1 cellular context compared by ENCODE assay signal in the genomic region with DNA sequence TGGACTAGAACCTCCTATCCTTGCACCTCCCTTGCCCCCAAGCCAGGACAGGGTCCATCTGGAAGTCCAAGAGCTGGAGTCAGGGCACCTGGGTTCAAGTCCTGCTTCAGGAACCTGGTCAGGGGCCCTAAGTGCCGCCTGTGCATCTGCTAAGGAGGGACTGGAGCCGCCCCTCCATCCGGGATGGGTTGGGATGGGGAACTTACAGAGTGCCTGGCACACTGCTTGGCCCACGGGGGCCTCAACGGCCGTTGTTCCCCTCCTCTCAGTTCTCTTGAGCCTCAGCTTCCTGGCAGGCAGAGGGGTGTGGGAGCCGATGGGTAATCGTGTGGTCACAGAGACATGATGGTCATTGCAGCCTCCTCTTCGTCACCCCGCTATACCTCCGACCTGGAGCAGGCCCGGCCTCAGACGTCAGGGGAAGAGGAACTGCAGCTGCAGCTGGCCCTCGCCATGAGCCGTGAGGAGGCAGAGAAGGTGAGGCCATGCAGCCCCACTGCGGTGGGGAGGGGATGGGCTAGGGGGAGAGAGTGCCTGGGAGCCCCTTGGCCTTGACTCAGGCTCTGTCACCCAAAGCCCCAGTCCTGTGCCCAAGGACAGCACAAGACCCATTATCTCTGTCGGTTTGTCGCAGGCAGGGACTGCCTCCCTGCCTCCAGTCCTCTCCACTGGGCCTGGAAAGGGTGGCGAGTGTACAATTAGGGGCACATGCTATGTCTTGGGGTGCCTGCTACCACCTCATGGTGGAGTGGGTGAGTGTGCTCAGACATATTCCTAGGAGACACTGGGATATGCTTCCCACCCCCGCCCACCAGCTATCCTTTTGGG.
TF ChIP-seq lines count a peak whose summit lies in the region.

No MANE protein-coding gene starts in this region.

TF ChIP-seq in HepG2, 621 proteins besides CTCF, POLR2A, EP300 and RAD21 (continues in another document):
- TF ChIP-seq BCL3 (CRISPR knock-in tag; IDR thresholded peaks at IDR 0.05): peak; percentile 53
- peak; percentile 64; the same call in 1 of the 2 replicates for TF ChIP-seq DZIP1 (CRISPR knock-in tag; IDR thresholded peaks at IDR 0.05)
- TF ChIP-seq ARNT2 (CRISPR knock-in tag; IDR thresholded peaks at IDR 0.05; ENCODE audit: low read depth): no peak
- no peak for TF ChIP-seq ZNF530 (CRISPR knock-in tag; IDR thresholded peaks at IDR 0.05; ENCODE audit: low read depth)
- TF ChIP-seq ZNF407 (CRISPR knock-in tag; IDR thresholded peaks at IDR 0.05; ENCODE audit: not compliant biosample characterization): peak; percentile 71
- TF ChIP-seq ZHX1 (CRISPR knock-in tag; IDR thresholded peaks at IDR 0.05; ENCODE audit: low read depth): 0 out of 2 replicates have a peak, but pooled peaks have one; percentile 21
- TF ChIP-seq, protein P1, sequence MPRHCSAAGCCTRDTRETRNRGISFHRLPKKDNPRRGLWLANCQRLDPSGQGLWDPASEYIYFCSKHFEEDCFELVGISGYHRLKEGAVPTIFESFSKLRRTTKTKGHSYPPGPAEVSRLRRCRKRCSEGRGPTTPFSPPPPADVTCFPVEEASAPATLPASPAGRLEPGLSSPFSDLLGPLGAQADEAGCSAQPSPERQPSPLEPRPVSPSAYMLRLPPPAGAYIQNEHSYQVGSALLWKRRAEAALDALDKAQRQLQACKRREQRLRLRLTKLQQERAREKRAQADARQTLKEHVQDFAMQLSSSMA (CRISPR knock-in tag; IDR thresholded peaks at IDR 0.05): 0 out of 2 replicates have a peak, but pooled peaks have one; percentile 45
- TF ChIP-seq, protein P2, sequence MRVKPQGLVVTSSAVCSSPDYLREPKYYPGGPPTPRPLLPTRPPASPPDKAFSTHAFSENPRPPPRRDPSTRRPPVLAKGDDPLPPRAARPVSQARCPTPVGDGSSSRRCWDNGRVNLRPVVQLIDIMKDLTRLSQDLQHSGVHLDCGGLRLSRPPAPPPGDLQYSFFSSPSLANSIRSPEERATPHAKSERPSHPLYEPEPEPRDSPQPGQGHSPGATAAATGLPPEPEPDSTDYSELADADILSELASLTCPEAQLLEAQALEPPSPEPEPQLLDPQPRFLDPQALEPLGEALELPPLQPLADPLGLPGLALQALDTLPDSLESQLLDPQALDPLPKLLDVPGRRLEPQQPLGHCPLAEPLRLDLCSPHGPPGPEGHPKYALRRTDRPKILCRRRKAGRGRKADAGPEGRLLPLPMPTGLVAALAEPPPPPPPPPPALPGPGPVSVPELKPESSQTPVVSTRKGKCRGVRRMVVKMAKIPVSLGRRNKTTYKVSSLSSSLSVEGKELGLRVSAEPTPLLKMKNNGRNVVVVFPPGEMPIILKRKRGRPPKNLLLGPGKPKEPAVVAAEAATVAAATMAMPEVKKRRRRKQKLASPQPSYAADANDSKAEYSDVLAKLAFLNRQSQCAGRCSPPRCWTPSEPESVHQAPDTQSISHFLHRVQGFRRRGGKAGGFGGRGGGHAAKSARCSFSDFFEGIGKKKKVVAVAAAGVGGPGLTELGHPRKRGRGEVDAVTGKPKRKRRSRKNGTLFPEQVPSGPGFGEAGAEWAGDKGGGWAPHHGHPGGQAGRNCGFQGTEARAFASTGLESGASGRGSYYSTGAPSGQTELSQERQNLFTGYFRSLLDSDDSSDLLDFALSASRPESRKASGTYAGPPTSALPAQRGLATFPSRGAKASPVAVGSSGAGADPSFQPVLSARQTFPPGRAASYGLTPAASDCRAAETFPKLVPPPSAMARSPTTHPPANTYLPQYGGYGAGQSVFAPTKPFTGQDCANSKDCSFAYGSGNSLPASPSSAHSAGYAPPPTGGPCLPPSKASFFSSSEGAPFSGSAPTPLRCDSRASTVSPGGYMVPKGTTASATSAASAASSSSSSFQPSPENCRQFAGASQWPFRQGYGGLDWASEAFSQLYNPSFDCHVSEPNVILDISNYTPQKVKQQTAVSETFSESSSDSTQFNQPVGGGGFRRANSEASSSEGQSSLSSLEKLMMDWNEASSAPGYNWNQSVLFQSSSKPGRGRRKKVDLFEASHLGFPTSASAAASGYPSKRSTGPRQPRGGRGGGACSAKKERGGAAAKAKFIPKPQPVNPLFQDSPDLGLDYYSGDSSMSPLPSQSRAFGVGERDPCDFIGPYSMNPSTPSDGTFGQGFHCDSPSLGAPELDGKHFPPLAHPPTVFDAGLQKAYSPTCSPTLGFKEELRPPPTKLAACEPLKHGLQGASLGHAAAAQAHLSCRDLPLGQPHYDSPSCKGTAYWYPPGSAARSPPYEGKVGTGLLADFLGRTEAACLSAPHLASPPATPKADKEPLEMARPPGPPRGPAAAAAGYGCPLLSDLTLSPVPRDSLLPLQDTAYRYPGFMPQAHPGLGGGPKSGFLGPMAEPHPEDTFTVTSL (CRISPR knock-in tag; IDR thresholded peaks at IDR 0.05; ENCODE audit: borderline replicate concordance): no peak
- TF ChIP-seq ZNF441 (CRISPR knock-in tag; IDR thresholded peaks at IDR 0.05; ENCODE audit: borderline replicate concordance): 0 out of 2 replicates have a peak, but pooled peaks have one; percentile 0
- TF ChIP-seq ZNF44 (CRISPR knock-in tag; IDR thresholded peaks at IDR 0.05): peak; percentile 4; the same call in 1 of the 2 replicates
- TF ChIP-seq ARNTL (CRISPR knock-in tag; IDR thresholded peaks at IDR 0.05): 0 out of 2 replicates have a peak, but pooled peaks have one; percentile 22
- TF ChIP-seq ZNF768 (CRISPR knock-in tag; IDR thresholded peaks at IDR 0.05): peak; percentile 9; the same call in 1 of the 2 replicates
- TF ChIP-seq HIVEP1 (CRISPR knock-in tag; IDR thresholded peaks at IDR 0.05): peak; percentile 39; the same call in 1 of the 2 replicates
- TF ChIP-seq PTBP1 (IDR thresholded peaks at IDR 0.05; ENCODE audit: low read depth, low read length, poor library complexity, severe bottlenecking): no peak
- TF ChIP-seq ZNF879 (CRISPR knock-in tag; IDR thresholded peaks at IDR 0.05): 0 out of 2 replicates have a peak, but pooled peaks have one; percentile 42
- no peak for TF ChIP-seq HMG20B (CRISPR knock-in tag; conservative IDR thresholded peaks at IDR 0.05)
- peak; percentile 15; the same call in 1 of the 2 replicates for TF ChIP-seq ZC3H13 (CRISPR knock-in tag; IDR thresholded peaks at IDR 0.05)
- TF ChIP-seq DPF2 (CRISPR knock-in tag; IDR thresholded peaks at IDR 0.05; ENCODE audit: borderline replicate concordance, low read depth): peak; percentile 50; the same call in 1 of the 2 replicates
- TF ChIP-seq JUND (CRISPR knock-in tag; IDR thresholded peaks at IDR 0.05): no peak
- TF ChIP-seq NFKBIZ (CRISPR knock-in tag; IDR thresholded peaks at IDR 0.05): no peak
- TF ChIP-seq SIN3B (IDR thresholded peaks at IDR 0.05; ENCODE audit: low read length): no peak
- peak; percentile 73; the same call in 1 of the 2 replicates for TF ChIP-seq ZNF776 (CRISPR knock-in tag; IDR thresholded peaks at IDR 0.05)
- peak; percentile 69 for TF ChIP-seq ZNF770 (CRISPR knock-in tag; IDR thresholded peaks at IDR 0.05)
